In genomic region chr4:10173754-10174749, GRCh38 we compare ENCODE assay signal across 13 cellular contexts. TPM values are rescaled to one million over a fixed set of nuclear protein-coding genes. Genes with fewer than 3 reads are reported as not detected.
DNase-seq lines count a peak whose midpoint lies in the region; ATAC-seq and TF ChIP-seq lines count a peak whose summit lies in the region.
"Had no signal": no experiment of that assay in that cellular context is flagged by ENCODE, and none has a peak within 500 bp of the region (broad histone marks: within the 10 kb centered on the region; RNA-seq: fewer than 3 reads in every experiment).

No MANE protein-coding gene starts in this region.

- TF ChIP-seq CTCF in prostate gland (IDR thresholded peaks at IDR 0.05): no peak

- no peak for TF ChIP-seq POLR2A in prostate gland (IDR thresholded peaks at IDR 0.05)

- peak; percentile 87 to 92 for ATAC-seq in left cardiac atrium
- ATAC-seq in HG02981 (IDR thresholded peaks at IDR 0.05; ENCODE audit: unreplicated experiment): no peak
- ATAC-seq in stimulated activated naive CD8-positive, alpha-beta T cell treated with anti-CD3 and anti-CD28 coated beads, Interleukin-15, Interleukin-2, amounts not matched to agents 100 U/mL and 50 U/mL, for 24 hours: no peak
- ATAC-seq in GM18519 (IDR thresholded peaks at IDR 0.05; ENCODE audit: low FRiP score, unreplicated experiment): no peak

- H3K36me3 ChIP-seq in prostate gland: no peaks in the 10 kb centered on the region
- H3K36me3 ChIP-seq: BE2C, spleen had no signal

- WGBS in prostate gland: 33% methylated on average over 10 of the region's 10 CpGs

- H3K4me3 ChIP-seq in prostate gland: no peak overlapping the region
- H3K4me3 ChIP-seq: spleen had no signal

- peaks cover 8% of the 10 kb centered on the region for H3K4me1 ChIP-seq in prostate gland (replicated peaks)
- H3K4me1 ChIP-seq: BE2C, spleen had no signal

- no peaks in the 10 kb centered on the region for H3K27me3 ChIP-seq in prostate gland (replicated peaks; ENCODE audit: insufficient read depth)
- H3K27me3 ChIP-seq: BE2C had no signal

- peak; percentile 86 for DNase-seq in DMS79 treated with DMSO at 0.1 percent for 48 hours (lab: John Stamatoyannopoulos, UW)
- DNase-seq in NCI-H2196 (lab: John Stamatoyannopoulos, UW; ENCODE audit: unreplicated experiment): peak; percentile 72
- DNase-seq in left cardiac atrium: peak; percentile 77
- peak; percentile 81 for DNase-seq in prostate gland (ENCODE audit: low spot score)
- no peak for DNase-seq in stimulated activated naive CD8-positive, alpha-beta T cell treated with anti-CD3 and anti-CD28 coated beads, Interleukin-15, Interleukin-2, amounts not matched to agents 100 U/mL and 50 U/mL, for 24 hours
- DNase-seq in GF-D8 (lab: John Stamatoyannopoulos, UW): no peak
- DNase-seq: activated CD4-positive, alpha-beta memory T cell treated with anti-CD3 and anti-CD28 coated beads for 36 hours; BE2C; NCI-H524 treated with DMSO at 0.1 percent for 48 hours; spleen; SW 1271 had no signal

- H3K27ac ChIP-seq in prostate gland: peak overlapping the region; percentile 57 to 63

- no peaks in the 10 kb centered on the region for H3K9me3 ChIP-seq in prostate gland
- H3K9me3 ChIP-seq: BE2C, spleen had no signal

- intact Hi-C loops in left cardiac atrium (cut with DNase I) (no loop called here), prostate gland (cut with DNase I) (loop anchor here (2.0 kb wide), 2 partner anchors 57 to 59 kb away; partner anchors contain the start of gene WDR1)

RNA-seq across cellular contexts. Expression of gene WDR1, which starts 57.5 kb away (rescaled TPM):
- total RNA-seq in left cardiac atrium: 100 to 1,000 TPM; 206 to 267 TPM
- 100 to 1,000 TPM; 127 to 171 TPM for total RNA-seq in prostate gland

Comparison
In these comparisons a context has a peak if more than half of its experiments do, and no peak if none do; other contexts are left out.
1. DNase-seq: peak in DMS79 treated with DMSO at 0.1 percent for 48 hours (single experiment), NCI-H2196 (single experiment), left cardiac atrium (single experiment) and prostate gland (single experiment); none in stimulated activated naive CD8-positive, alpha-beta T cell treated with anti-CD3 and anti-CD28 coated beads, Interleukin-15, Interleukin-2, amounts not matched to agents 100 U/mL and 50 U/mL, for 24 hours (single experiment) and GF-D8 (single experiment).
2. ATAC-seq: peak in left cardiac atrium (2 of 2); none in HG02981 (single experiment), stimulated activated naive CD8-positive, alpha-beta T cell treated with anti-CD3 and anti-CD28 coated beads, Interleukin-15, Interleukin-2, amounts not matched to agents 100 U/mL and 50 U/mL, for 24 hours (single experiment) and GM18519 (single experiment).